Comparison of ENCODE assay signal across 17 cellular contexts in the genomic region with DNA sequence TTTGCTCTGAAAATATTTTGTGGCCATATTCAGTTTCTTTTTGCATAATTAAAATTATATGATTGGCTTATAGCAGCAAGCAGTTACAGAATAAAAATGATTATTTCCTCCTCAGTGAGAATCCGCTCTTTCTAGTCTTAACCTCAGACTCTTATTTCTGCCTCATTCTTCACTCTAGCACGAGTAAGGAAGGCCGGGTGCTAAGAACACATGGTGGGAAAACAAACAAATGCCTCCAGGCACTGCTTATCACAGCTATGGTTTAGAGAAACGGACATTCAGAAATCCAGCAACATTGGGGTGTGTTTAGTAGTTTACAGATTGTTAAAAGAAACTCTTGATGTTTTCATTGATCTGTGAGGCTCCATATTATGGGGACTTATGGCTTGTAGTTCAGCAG.
DNase-seq lines count a peak whose midpoint lies in the region; ATAC-seq and TF ChIP-seq lines count a peak whose summit lies in the region.
"Had no signal": no experiment of that assay in that cellular context is flagged by ENCODE, and none has a peak within 500 bp of the region (broad histone marks: within the 10 kb centered on the region; RNA-seq: fewer than 3 reads in every experiment).

No MANE protein-coding gene starts in this region.

- no peaks in the 10 kb centered on the region for H3K27me3 Mint-ChIP-seq in activated naive CD4-positive, alpha-beta T cell treated with anti-CD3 and anti-CD28 coated beads, Interleukin-2, amount 10 ng/mL, durations not matched to agents 7 days and 5 days
- no peaks in the 10 kb centered on the region for H3K27me3 Mint-ChIP-seq in GM23338 (ENCODE audit: insufficient read depth, low read depth, poor library complexity)

- H3K4me3 Mint-ChIP-seq in activated naive CD4-positive, alpha-beta T cell treated with anti-CD3 and anti-CD28 coated beads, Interleukin-2, amount 10 ng/mL, durations not matched to agents 7 days and 5 days = no peak overlapping the region
- H3K4me3 Mint-ChIP-seq in GM23338 = no peak overlapping the region

- 0 out of 2 replicates have a peak, but pooled peaks cover 3% of the 10 kb centered on the region for H3K4me1 ChIP-seq in GM23338 (ENCODE audit: insufficient read depth)

- no peak for TF ChIP-seq CTCF in GM23338 (conservative IDR thresholded peaks at IDR 0.05; ENCODE audit: low read depth in 2 of 2)

- no peak overlapping the region for H2AFZ ChIP-seq in GM23338

- H3K36me3 ChIP-seq in GM23338 (ENCODE audit: insufficient read depth) = no peaks in the 10 kb centered on the region
- H3K36me3 ChIP-seq: SJCRH30 had no signal

- H3K27ac ChIP-seq in GM23338 (ENCODE audit: low read depth) = no peak overlapping the region
- H3K27ac ChIP-seq: C4-2B, SJCRH30 had no signal

- H3F3A ChIP-seq in GM23338 (replicated peaks; ENCODE audit: low read depth) = no peaks in the 10 kb centered on the region

- H3K9me3 Mint-ChIP-seq in activated naive CD4-positive, alpha-beta T cell treated with anti-CD3 and anti-CD28 coated beads, Interleukin-2, amount 10 ng/mL, durations not matched to agents 7 days and 5 days = no peaks in the 10 kb centered on the region
- H3K9me3 Mint-ChIP-seq in activated naive CD4-positive, alpha-beta T cell treated with anti-CD3 and anti-CD28 coated beads, Interleukin-2, amount 50 U/mL, for 72 hours = no peaks in the 10 kb centered on the region
- no peaks in the 10 kb centered on the region for H3K9me3 Mint-ChIP-seq in GM23338

- H3K36me3 Mint-ChIP-seq in activated naive CD4-positive, alpha-beta T cell treated with anti-CD3 and anti-CD28 coated beads, Interleukin-2, amount 10 ng/mL, durations not matched to agents 7 days and 5 days = peaks cover 13% of the 10 kb centered on the region
- peaks cover 0 to 12% of the 10 kb centered on the region in 2 donors for H3K36me3 Mint-ChIP-seq in activated naive CD4-positive, alpha-beta T cell treated with anti-CD3 and anti-CD28 coated beads, Interleukin-2, amount 50 U/mL, for 72 hours
- no peaks in the 10 kb centered on the region for H3K36me3 Mint-ChIP-seq in GM23338 (ENCODE audit: low read depth)

- H3K4me1 Mint-ChIP-seq in activated naive CD4-positive, alpha-beta T cell treated with anti-CD3 and anti-CD28 coated beads, Interleukin-2, amount 10 ng/mL, durations not matched to agents 7 days and 5 days = peaks cover 12% of the 10 kb centered on the region
- peaks cover 16% of the 10 kb centered on the region for H3K4me1 Mint-ChIP-seq in GM23338

- H3K27me3 ChIP-seq in GM23338 (ENCODE audit: insufficient read depth) = no peaks in the 10 kb centered on the region
- H3K27me3 ChIP-seq: SJCRH30 had no signal

- ATAC-seq in activated naive CD4-positive, alpha-beta T cell treated with anti-CD3 and anti-CD28 coated beads, Interleukin-2, amount 50 U/mL, for 72 hours = no peak
- ATAC-seq in HG02870 (IDR thresholded peaks at IDR 0.05; ENCODE audit: unreplicated experiment) (no peak), GM23338 (no peak), GM18870 (IDR thresholded peaks at IDR 0.05; ENCODE audit: unreplicated experiment) (no peak)

- peak overlapping the region; percentile 7 for H3K27ac Mint-ChIP-seq in activated naive CD4-positive, alpha-beta T cell treated with anti-CD3 and anti-CD28 coated beads, Interleukin-2, amount 10 ng/mL, durations not matched to agents 7 days and 5 days
- H3K27ac Mint-ChIP-seq in activated naive CD4-positive, alpha-beta T cell treated with anti-CD3 and anti-CD28 coated beads, Interleukin-2, amount 50 U/mL, for 72 hours = no peak overlapping the region
- H3K27ac Mint-ChIP-seq in GM23338 = no peak overlapping the region

- H3K9me2 ChIP-seq in GM23338 (ENCODE audit: insufficient read depth) = 0 out of 2 replicates have a peak, but pooled peaks cover 4% of the 10 kb centered on the region

- CTCF ChIA-PET in activated naive CD4-positive, alpha-beta T cell treated with anti-CD3 and anti-CD28 coated beads, Interleukin-2, amount 10 ng/mL, durations not matched to agents 7 days and 5 days (lab: Charles Lee) = interaction anchor here (0.6 to 1.5 kb wide), 3 partner anchors 17 to 269 kb away, joined by 3 to 4 read pairs (median 3); no protein-coding TSS in a partner anchor

- H3K4me2 ChIP-seq in GM23338 = no peak overlapping the region

- peaks cover 2% of the 10 kb centered on the region for H4K20me1 ChIP-seq in GM23338 (replicated peaks; ENCODE audit: insufficient read depth)

- H3K4me3 ChIP-seq in GM23338 = no peak overlapping the region
- H3K4me3 ChIP-seq: SJCRH30 had no signal

- no peak for DNase-seq in activated naive CD4-positive, alpha-beta T cell treated with anti-CD3 and anti-CD28 coated beads, Interleukin-2, amount 10 ng/mL, durations not matched to agents 7 days and 5 days
- DNase-seq in activated naive CD4-positive, alpha-beta T cell treated with anti-CD3 and anti-CD28 coated beads, Interleukin-2, amount 50 U/mL, for 72 hours (ENCODE audit: low spot score in 2 of 2) = no peak
- DNase-seq in epidermal melanocyte (ENCODE audit: insufficient read length, low spot score) = peak; percentile 42
- peak; percentile 7 for DNase-seq in midbrain (lab: John Stamatoyannopoulos, UW)
- DNase-seq in DMS53 treated with DMSO at 0.1 percent for 48 hours (lab: John Stamatoyannopoulos, UW; ENCODE audit: unreplicated experiment) = no peak
- DNase-seq in GM23338 (ENCODE audit: low spot score) = no peak
- DNase-seq: AML-193, EL, Kasumi-1, NCI-H1694, NCI-H446, NCI-H526, OCI-M1, SJCRH30 had no signal

- H3K79me2 ChIP-seq in GM23338 (replicated peaks; ENCODE audit: insufficient read depth) = peaks cover 5% of the 10 kb centered on the region

TF ChIP-seq in GM23338, 12 proteins besides CTCF, POLR2A, EP300 and RAD21:
- TF ChIP-seq POLR2AphosphoS5 (IDR thresholded peaks at IDR 0.05; ENCODE audit: low read depth) (no peak), EZH2phosphoT487 (IDR thresholded peaks at IDR 0.05; ENCODE audit: unreplicated experiment) (no peak), STAT1 (IDR thresholded peaks at IDR 0.05; ENCODE audit: unreplicated experiment) (no peak)
- TF ChIP-seq, protein P1, sequence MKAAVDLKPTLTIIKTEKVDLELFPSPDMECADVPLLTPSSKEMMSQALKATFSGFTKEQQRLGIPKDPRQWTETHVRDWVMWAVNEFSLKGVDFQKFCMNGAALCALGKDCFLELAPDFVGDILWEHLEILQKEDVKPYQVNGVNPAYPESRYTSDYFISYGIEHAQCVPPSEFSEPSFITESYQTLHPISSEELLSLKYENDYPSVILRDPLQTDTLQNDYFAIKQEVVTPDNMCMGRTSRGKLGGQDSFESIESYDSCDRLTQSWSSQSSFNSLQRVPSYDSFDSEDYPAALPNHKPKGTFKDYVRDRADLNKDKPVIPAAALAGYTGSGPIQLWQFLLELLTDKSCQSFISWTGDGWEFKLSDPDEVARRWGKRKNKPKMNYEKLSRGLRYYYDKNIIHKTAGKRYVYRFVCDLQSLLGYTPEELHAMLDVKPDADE (IDR thresholded peaks at IDR 0.05) = no peak
- TF ChIP-seq, protein P2, sequence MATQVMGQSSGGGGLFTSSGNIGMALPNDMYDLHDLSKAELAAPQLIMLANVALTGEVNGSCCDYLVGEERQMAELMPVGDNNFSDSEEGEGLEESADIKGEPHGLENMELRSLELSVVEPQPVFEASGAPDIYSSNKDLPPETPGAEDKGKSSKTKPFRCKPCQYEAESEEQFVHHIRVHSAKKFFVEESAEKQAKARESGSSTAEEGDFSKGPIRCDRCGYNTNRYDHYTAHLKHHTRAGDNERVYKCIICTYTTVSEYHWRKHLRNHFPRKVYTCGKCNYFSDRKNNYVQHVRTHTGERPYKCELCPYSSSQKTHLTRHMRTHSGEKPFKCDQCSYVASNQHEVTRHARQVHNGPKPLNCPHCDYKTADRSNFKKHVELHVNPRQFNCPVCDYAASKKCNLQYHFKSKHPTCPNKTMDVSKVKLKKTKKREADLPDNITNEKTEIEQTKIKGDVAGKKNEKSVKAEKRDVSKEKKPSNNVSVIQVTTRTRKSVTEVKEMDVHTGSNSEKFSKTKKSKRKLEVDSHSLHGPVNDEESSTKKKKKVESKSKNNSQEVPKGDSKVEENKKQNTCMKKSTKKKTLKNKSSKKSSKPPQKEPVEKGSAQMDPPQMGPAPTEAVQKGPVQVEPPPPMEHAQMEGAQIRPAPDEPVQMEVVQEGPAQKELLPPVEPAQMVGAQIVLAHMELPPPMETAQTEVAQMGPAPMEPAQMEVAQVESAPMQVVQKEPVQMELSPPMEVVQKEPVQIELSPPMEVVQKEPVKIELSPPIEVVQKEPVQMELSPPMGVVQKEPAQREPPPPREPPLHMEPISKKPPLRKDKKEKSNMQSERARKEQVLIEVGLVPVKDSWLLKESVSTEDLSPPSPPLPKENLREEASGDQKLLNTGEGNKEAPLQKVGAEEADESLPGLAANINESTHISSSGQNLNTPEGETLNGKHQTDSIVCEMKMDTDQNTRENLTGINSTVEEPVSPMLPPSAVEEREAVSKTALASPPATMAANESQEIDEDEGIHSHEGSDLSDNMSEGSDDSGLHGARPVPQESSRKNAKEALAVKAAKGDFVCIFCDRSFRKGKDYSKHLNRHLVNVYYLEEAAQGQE (IDR thresholded peaks at IDR 0.05; ENCODE audit: unreplicated experiment) = no peak

Comparison
In these comparisons a context has a peak if more than half of its experiments do, and no peak if none do; other contexts are left out.
1. DNase-seq: peak in epidermal melanocyte (single experiment) and midbrain (single experiment); none in activated naive CD4-positive, alpha-beta T cell treated with anti-CD3 and anti-CD28 coated beads, Interleukin-2, amount 10 ng/mL, durations not matched to agents 7 days and 5 days (single experiment), activated naive CD4-positive, alpha-beta T cell treated with anti-CD3 and anti-CD28 coated beads, Interleukin-2, amount 50 U/mL, for 72 hours (0 of 2), DMS53 treated with DMSO at 0.1 percent for 48 hours (single experiment) and GM23338 (single experiment).